In the genomic region with DNA sequence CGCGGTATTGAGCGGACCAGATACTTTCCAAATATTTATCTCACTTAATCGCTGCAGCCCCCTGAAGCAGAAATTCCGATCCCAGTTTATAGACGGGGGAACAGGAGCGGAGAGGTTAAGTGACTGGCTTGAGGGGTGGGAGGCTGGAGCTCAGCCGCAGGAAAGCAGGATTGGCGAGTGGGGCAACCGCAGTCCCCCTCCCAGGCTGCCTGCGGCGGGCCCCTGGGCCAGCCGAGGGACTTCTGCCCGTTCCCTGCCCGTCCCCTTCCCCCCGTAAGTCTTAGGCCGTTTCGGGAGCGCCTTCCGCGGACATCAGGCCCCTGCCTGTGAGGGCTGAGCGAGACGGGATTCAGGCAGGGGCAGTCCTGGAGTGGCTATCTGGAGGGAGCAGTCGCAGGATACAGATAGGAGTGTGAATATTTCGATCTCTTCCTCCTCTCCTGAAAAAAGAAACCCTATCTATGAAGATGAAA, we compare ENCODE assay signal across 8 cellular contexts. TPM values are rescaled to one million over a fixed set of nuclear protein-coding genes. Genes with fewer than 3 reads are reported as not detected.
DNase-seq lines count a peak whose midpoint lies in the region; ATAC-seq lines count a peak whose summit lies in the region.

No MANE protein-coding gene starts in this region.

- H3K27me3 ChIP-seq in SJCRH30 (no peaks in the 10 kb centered on the region), mucosa of rectum (ENCODE audit: control insufficient read depth in 2 of 2, insufficient read depth in 2 of 2, low read length in 2 of 2) (peaks cover 9 to 20% of the 10 kb centered on the region in 2 donors)
- peaks cover 14% of the 10 kb centered on the region for H3K27me3 ChIP-seq in effector memory CD4-positive, alpha-beta T cell (replicated peaks; ENCODE audit: control insufficient read depth, insufficient read depth, low read length, poor library complexity, severe bottlenecking)

- H3K9me3 ChIP-seq in SJCRH30 (replicated peaks) (no peaks in the 10 kb centered on the region), mucosa of rectum (ENCODE audit: control insufficient read depth in 2 of 2, low read length in 2 of 2) (no peaks in the 10 kb centered on the region)
- no peaks in the 10 kb centered on the region for H3K9me3 ChIP-seq in effector memory CD4-positive, alpha-beta T cell (ENCODE audit: control insufficient read depth, low read length)

- H3K4me3 ChIP-seq in SJCRH30, result peak overlapping the region; percentile 80
- H3K4me3 ChIP-seq in effector memory CD4-positive, alpha-beta T cell (ENCODE audit: insufficient read depth, low read depth, low read length, poor library complexity, severe bottlenecking), result peak overlapping the region; percentile 76
- H3K4me3 ChIP-seq in mucosa of rectum (ENCODE audit: low read length in 2 of 2), result peak overlapping the region; percentile 84 to 96

- no peak for ATAC-seq in GM18867 (IDR thresholded peaks at IDR 0.05; ENCODE audit: unreplicated experiment)
- ATAC-seq in GM19467 (IDR thresholded peaks at IDR 0.05; ENCODE audit: unreplicated experiment), result no peak

- no peaks in the 10 kb centered on the region for H3K36me3 ChIP-seq in SJCRH30
- no peaks in the 10 kb centered on the region for H3K36me3 ChIP-seq in effector memory CD4-positive, alpha-beta T cell (ENCODE audit: control insufficient read depth, insufficient read depth, low read length)
- no peaks in the 10 kb centered on the region for H3K36me3 ChIP-seq in mucosa of rectum (ENCODE audit: control insufficient read depth in 2 of 2, insufficient read depth in 2 of 2, low read length in 2 of 2)

- H3K27ac ChIP-seq in SJCRH30 (peak overlapping the region; percentile 69), mucosa of rectum (ENCODE audit: low read depth in 2 of 2, low read length in 2 of 2) (no peak overlapping the region)
- no peak overlapping the region for H3K27ac ChIP-seq in effector memory CD4-positive, alpha-beta T cell (ENCODE audit: insufficient read depth, low read length, poor library complexity, severe bottlenecking)

- peak; percentile 11 for DNase-seq in stimulated activated CD4-positive, alpha-beta T cell treated with anti-CD3 and anti-CD28 coated beads, Interleukin-15, amount 100 ng/mL, for 24 hours
- no peak for DNase-seq in stimulated activated CD4-positive, alpha-beta T cell treated with anti-CD3 and anti-CD28 coated beads, Interleukin-12 subunit alpha, Interleukin-12 subunit beta, amount 100 ng/mL, for 4 hours
- DNase-seq in SJCRH30, result peak; percentile 51 to 67
- DNase-seq in effector memory CD4-positive, alpha-beta T cell, result no peak
- no peak for DNase-seq in NAMALWA (ENCODE audit: low spot score)

- peak overlapping the region; percentile 41 to 44 for H3K9ac ChIP-seq in mucosa of rectum (ENCODE audit: low read depth in 1 of 2, low read length in 2 of 2)

- peaks cover 7% of the 10 kb centered on the region; the same call in 1 of the 2 replicates for H3K4me1 ChIP-seq in SJCRH30
- peaks cover 6% of the 10 kb centered on the region for H3K4me1 ChIP-seq in effector memory CD4-positive, alpha-beta T cell (ENCODE audit: control insufficient read depth, insufficient read depth, low read length, poor library complexity, severe bottlenecking)
- peaks cover 9 to 10% of the 10 kb centered on the region in 2 donors for H3K4me1 ChIP-seq in mucosa of rectum (ENCODE audit: control insufficient read depth in 2 of 2, insufficient read depth in 2 of 2, low read length in 2 of 2)

RNA-seq across cellular contexts. Expression of a gene that starts 0.7 kb away (rescaled TPM):
- total RNA-seq in SJCRH30 (2014; rRNA removed; shearing (Covaris generic)), result 11.4 and 16.7 TPM in 2 replicates

Comparison
In these comparisons a context has a peak if more than half of its experiments do, and no peak if none do; other contexts are left out.
1. DNase-seq: peak in stimulated activated CD4-positive, alpha-beta T cell treated with anti-CD3 and anti-CD28 coated beads, Interleukin-15, amount 100 ng/mL, for 24 hours (single experiment) and SJCRH30 (2 of 2); none in stimulated activated CD4-positive, alpha-beta T cell treated with anti-CD3 and anti-CD28 coated beads, Interleukin-12 subunit alpha, Interleukin-12 subunit beta, amount 100 ng/mL, for 4 hours (single experiment), effector memory CD4-positive, alpha-beta T cell (0 of 3) and NAMALWA (single experiment).
2. Peak in every context shown above with its lines, with median percentiles within 50 percentile points of each other: H3K4me3 ChIP-seq.